ENCODE assay signal across 8 cellular contexts in the genomic region with DNA sequence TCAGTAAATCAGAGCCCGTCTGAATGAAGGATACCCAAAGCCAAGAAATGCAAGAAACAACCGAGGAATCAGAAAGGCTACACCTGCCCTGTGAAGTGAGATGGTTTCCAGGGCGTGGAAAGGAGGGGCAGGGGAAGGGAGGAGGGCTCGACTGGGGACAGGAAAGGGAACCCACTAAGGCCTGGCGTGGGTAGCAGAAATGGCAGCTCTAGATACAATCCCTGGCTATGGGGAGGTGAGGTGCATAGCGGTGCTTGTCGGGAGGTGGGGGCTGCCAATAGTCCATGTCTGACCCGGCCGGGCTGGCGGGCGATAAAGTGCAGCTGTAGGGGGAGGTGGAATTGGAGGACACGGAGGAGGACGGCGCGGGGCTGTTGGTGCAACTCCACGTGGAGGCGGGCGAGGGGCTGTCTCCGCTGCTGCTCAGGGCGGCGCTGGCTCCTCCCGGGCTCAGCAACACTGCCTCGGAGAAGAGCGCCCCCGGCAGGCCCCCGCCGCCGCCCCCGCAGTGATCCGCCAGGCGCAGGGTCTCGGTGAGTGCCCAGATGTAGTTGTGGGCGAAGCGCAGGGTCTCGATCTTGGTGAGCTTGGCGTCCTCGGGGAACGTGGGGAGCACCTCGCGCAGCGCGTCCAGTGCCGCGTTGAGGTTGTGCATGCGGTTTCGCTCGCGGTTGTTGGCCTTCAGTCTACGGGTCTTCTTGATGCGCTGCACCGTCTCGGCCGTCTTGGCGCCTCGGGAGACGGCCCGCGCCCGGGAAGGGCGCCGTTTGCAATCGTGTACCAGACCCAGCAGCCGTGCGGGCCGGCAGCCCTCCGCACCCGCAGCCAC. TPM values are rescaled to one million over a fixed set of nuclear protein-coding genes. Genes with fewer than 3 reads are reported as not detected.
DNase-seq lines count a peak whose midpoint lies in the region; ATAC-seq and TF ChIP-seq lines count a peak whose summit lies in the region.

No MANE protein-coding gene starts in this region.

- 1 to 2% (median 2%) methylated on average over 60 to 67 of the region's 67 CpGs for WGBS in psoas muscle, 3 donors

- H3K27me3 Mint-ChIP-seq in activated naive CD4-positive, alpha-beta T cell treated with anti-CD3 and anti-CD28 coated beads for 36 hours (ENCODE audit: low read depth) = peaks cover 81% of the 10 kb centered on the region

- no peaks in the 10 kb centered on the region for H3K9me3 ChIP-seq in OCI-LY7 (ENCODE audit: low read length)
- H3K9me3 ChIP-seq in psoas muscle = no peaks in the 10 kb centered on the region

- DNase-seq in activated naive CD4-positive, alpha-beta T cell treated with anti-CD3 and anti-CD28 coated beads for 36 hours = peak; percentile 25
- DNase-seq in activated naive CD4-positive, alpha-beta T cell (lab: John Stamatoyannopoulos, UW) = no peak
- DNase-seq in OCI-LY7 (ENCODE audit: low spot score) (peak; percentile 26), psoas muscle (no peak), GM19240 (ENCODE audit: insufficient read length, low spot score) (no peak), HPDE6-E6E7 (ENCODE audit: extremely low spot score) (no peak)

- H2AFZ ChIP-seq in OCI-LY7 (ENCODE audit: low read length) = peak overlapping the region; percentile 70

- ATAC-seq in HG02610 (IDR thresholded peaks at IDR 0.05; ENCODE audit: unreplicated experiment) (peak; percentile 7), esophagus mucosa (peak; percentile 31), psoas muscle (no peak)

- peaks cover 0 to 100% (median 39%) of the 10 kb centered on the region in 3 donors for H3K27me3 ChIP-seq in psoas muscle (ENCODE audit: insufficient read depth in 3 of 3, low read length in 2 of 3)

- H3K4me3 ChIP-seq in OCI-LY7 (ENCODE audit: low read depth, low read length, poor library complexity, severe bottlenecking) (peak overlapping the region; percentile 67), psoas muscle (peak overlapping the region; percentile 77)

- peaks cover 34% of the 10 kb centered on the region for H3K4me1 ChIP-seq in OCI-LY7 (ENCODE audit: insufficient read depth, low read length, poor library complexity, severe bottlenecking)
- peaks cover 10% of the 10 kb centered on the region for H3K4me1 ChIP-seq in psoas muscle

- H3K27ac Mint-ChIP-seq in activated naive CD4-positive, alpha-beta T cell treated with anti-CD3 and anti-CD28 coated beads for 36 hours = no peak overlapping the region

- peak overlapping the region; percentile 96 for H3K4me3 Mint-ChIP-seq in activated naive CD4-positive, alpha-beta T cell treated with anti-CD3 and anti-CD28 coated beads for 36 hours

- H3K9me2 ChIP-seq in OCI-LY7 (ENCODE audit: insufficient read depth, low read length) = no peaks in the 10 kb centered on the region

- peak overlapping the region; percentile 92 for H3K4me2 ChIP-seq in OCI-LY7 (ENCODE audit: low read length)

- no TSS peak for BruUV-seq in OCI-LY7 (replicated peaks; lab: Mats Ljungman, UMichigan)

- H3K4me1 Mint-ChIP-seq in activated naive CD4-positive, alpha-beta T cell treated with anti-CD3 and anti-CD28 coated beads for 36 hours (ENCODE audit: low read depth) = peaks cover 37% of the 10 kb centered on the region

- POLR2A ChIA-PET in OCI-LY7 (lab: Charles Lee) = interaction anchor here (1.0 to 1.1 kb wide), 2 partner anchors 8 to 19 kb away, joined by 3 read pairs; no protein-coding TSS in a partner anchor

- H3K36me3 ChIP-seq in OCI-LY7 (ENCODE audit: insufficient read depth, low read length) (no peaks in the 10 kb centered on the region), psoas muscle (ENCODE audit: insufficient read depth in 1 of 2, low read depth in 1 of 2) (no peaks in the 10 kb centered on the region)

- intact Hi-C loops in activated naive CD4-positive, alpha-beta T cell treated with anti-CD3 and anti-CD28 coated beads for 36 hours (cut with micrococcal nuclease) = loop anchor here (1.0 to 5.0 kb wide), 5 partner anchors 9 to 1892 kb away; a partner anchor contains a TSS
- intact Hi-C loops in OCI-LY7 (cut with micrococcal nuclease; ENCODE audit: unreplicated experiment) (no loop called here), psoas muscle (cut with DNase I) (no loop called here)

- H3K36me3 Mint-ChIP-seq in activated naive CD4-positive, alpha-beta T cell treated with anti-CD3 and anti-CD28 coated beads for 36 hours (ENCODE audit: low read depth) = no peaks in the 10 kb centered on the region

- TF ChIP-seq CTCF in OCI-LY7 (conservative IDR thresholded peaks at IDR 0.05; ENCODE audit: low read length) (peak; percentile 63), psoas muscle (IDR thresholded peaks at IDR 0.05) (no peak)

- no peaks in the 10 kb centered on the region for H3K79me2 ChIP-seq in OCI-LY7 (ENCODE audit: insufficient read depth, low read depth, low read length)

- no peak overlapping the region for H3K27ac ChIP-seq in OCI-LY7 (ENCODE audit: low read depth, low read length, poor library complexity, severe bottlenecking)
- H3K27ac ChIP-seq in psoas muscle = no peak overlapping the region

- CTCF ChIA-PET in activated naive CD4-positive, alpha-beta T cell treated with anti-CD3 and anti-CD28 coated beads for 36 hours (lab: Charles Lee) = interaction anchor here (1.0 to 1.1 kb wide), 2 partner anchors 187 to 415 kb away, joined by 3 read pairs; no protein-coding TSS in a partner anchor
- CTCF ChIA-PET in OCI-LY7 (lab: Charles Lee; ENCODE audit: unreplicated experiment) = no interaction called here

- H4K20me1 ChIP-seq in OCI-LY7 (ENCODE audit: insufficient read depth, low read length) = no peaks in the 10 kb centered on the region

- H3K9me3 Mint-ChIP-seq in activated naive CD4-positive, alpha-beta T cell treated with anti-CD3 and anti-CD28 coated beads for 36 hours = no peaks in the 10 kb centered on the region

RNA-seq across cellular contexts. Expression of a gene that starts 1.3 kb away (rescaled TPM):
- total RNA-seq in activated naive CD4-positive, alpha-beta T cell treated with anti-CD3 and anti-CD28 coated beads for 36 hours = under 1 TPM in 1 of 2 experiments, not detected in 1; 0.14 TPM
- 0.06 TPM in 1 of 2 replicates, not detected in the other for total RNA-seq in OCI-LY7 (2014; rRNA removed; shearing (Covaris generic))
- total RNA-seq in OCI-LY7 (2022) (not detected in 2 replicates), esophagus mucosa (not detected), psoas muscle (not detected)
- not detected for polyA plus RNA-seq in psoas muscle

Comparison
In these comparisons a context has a peak if more than half of its experiments do, and no peak if none do; other contexts are left out.
1. DNase-seq: peak in activated naive CD4-positive, alpha-beta T cell treated with anti-CD3 and anti-CD28 coated beads for 36 hours (single experiment) and OCI-LY7 (single experiment); none in activated naive CD4-positive, alpha-beta T cell (0 of 4), psoas muscle (0 of 2), GM19240 (single experiment) and HPDE6-E6E7 (single experiment).
2. ATAC-seq: peak in HG02610 (single experiment) and esophagus mucosa (single experiment); none in psoas muscle (0 of 4).